ENCODE assay signal across 8 cellular contexts in genomic region chr6:85678602-85679444, GRCh38. TPM values are rescaled to one million over a fixed set of nuclear protein-coding genes. Genes with fewer than 3 reads are reported as not detected.
DNase-seq lines count a peak whose midpoint lies in the region; ATAC-seq and TF ChIP-seq lines count a peak whose summit lies in the region.

No MANE protein-coding gene starts in this region.

- ATAC-seq in HG02852 (IDR thresholded peaks at IDR 0.05; ENCODE audit: unreplicated experiment): peak; percentile 82

- under 1% methylated on average over 71 of the region's 82 CpGs for WGBS in prostate gland
- WGBS in urinary bladder: under 1% methylated on average over 82 of the region's 82 CpGs

- TF ChIP-seq CTCF in GM13976 (IDR thresholded peaks at IDR 0.05; ENCODE audit: borderline replicate concordance, control extremely low read depth, extremely low read depth, insufficient read depth, missing control alignments) (no peak), left ventricle myocardium inferior (IDR thresholded peaks at IDR 0.05; ENCODE audit: borderline replicate concordance) (no peak), prostate gland (IDR thresholded peaks at IDR 0.05) (peak in 2 of 4 experiments; percentile 4 to 22)

- peak; percentile 99 for TF ChIP-seq POLR2A in prostate gland (IDR thresholded peaks at IDR 0.05)

- H3K4me1 ChIP-seq in left ventricle myocardium inferior: peaks cover 56% of the 10 kb centered on the region
- no peaks in the 10 kb centered on the region for H3K4me1 ChIP-seq in prostate gland (replicated peaks)
- no peaks in the 10 kb centered on the region for H3K4me1 ChIP-seq in urinary bladder (ENCODE audit: insufficient read depth)

- no peaks in the 10 kb centered on the region for H3K36me3 ChIP-seq in left ventricle myocardium inferior
- no peaks in the 10 kb centered on the region for H3K36me3 ChIP-seq in prostate gland
- H3K36me3 ChIP-seq in urinary bladder (ENCODE audit: insufficient read depth): no peaks in the 10 kb centered on the region

- H3K9me3 ChIP-seq in left ventricle myocardium inferior (replicated peaks) (no peaks in the 10 kb centered on the region), prostate gland (no peaks in the 10 kb centered on the region)

- H3K4me3 ChIP-seq in left ventricle myocardium inferior: peak overlapping the region; percentile 93
- peak overlapping the region; percentile 82 to 93 for H3K4me3 ChIP-seq in prostate gland
- H3K4me3 ChIP-seq in urinary bladder (ENCODE audit: low read depth, low read length): peak overlapping the region; percentile 90

- H3K27me3 ChIP-seq in left ventricle myocardium inferior (ENCODE audit: low read depth) (no peaks in the 10 kb centered on the region), prostate gland (replicated peaks; ENCODE audit: insufficient read depth) (no peaks in the 10 kb centered on the region)

- intact Hi-C loops in left ventricle myocardium inferior (cut with micrococcal nuclease): no loop called here
- intact Hi-C loops in prostate gland (cut with DNase I): loop anchor here (1.0 to 10.0 kb wide), 5 partner anchors 36 to 1906 kb away; partner anchors contain the start of genes NT5E and RARS2

- DNase-seq in GM13976 (ENCODE audit: low spot score): peak; percentile 96
- DNase-seq in NCI-H1436 treated with DMSO at 0.1 percent for 48 hours (lab: John Stamatoyannopoulos, UW): peak; percentile 96
- DNase-seq in T follicular helper cell (ENCODE audit: low read depth): peak; percentile 96
- peak; percentile 96 for DNase-seq in amniotic stem cell (lab: John Stamatoyannopoulos, UW)
- DNase-seq in left ventricle myocardium inferior: peak; percentile 98
- peak; percentile 98 for DNase-seq in prostate gland (ENCODE audit: low spot score)

- H3K27ac ChIP-seq in left ventricle myocardium inferior (replicated peaks): peak overlapping the region; percentile 94
- H3K27ac ChIP-seq in prostate gland: peak overlapping the region; percentile 86 to 87
- peak overlapping the region; percentile 88 for H3K27ac ChIP-seq in urinary bladder (ENCODE audit: low read depth)

- in situ Hi-C loops in GM13976 (cut with MboI; ENCODE audit: low sequenced_read_pairs, unreplicated experiment): loop anchor here (5.0 kb wide), 1 partner anchor 37 kb away; the partner anchor contains the start of gene SYNCRIP

RNA-seq across cellular contexts. Expression of gene SYNCRIP, which starts 36.1 kb away (rescaled TPM):
- total RNA-seq in left ventricle myocardium inferior (61.2 TPM), prostate gland (10 to 100 TPM; 46.1 to 49.7 TPM), urinary bladder (111 TPM)
- polyA plus RNA-seq in urinary bladder: 55.5 TPM

Comparison
In these comparisons a context has a peak if more than half of its experiments do, and no peak if none do; other contexts are left out.
1. Peak in every context shown above with its lines: DNase-seq, ATAC-seq, H3K4me3 ChIP-seq and H3K27ac ChIP-seq.